In the genomic region with DNA sequence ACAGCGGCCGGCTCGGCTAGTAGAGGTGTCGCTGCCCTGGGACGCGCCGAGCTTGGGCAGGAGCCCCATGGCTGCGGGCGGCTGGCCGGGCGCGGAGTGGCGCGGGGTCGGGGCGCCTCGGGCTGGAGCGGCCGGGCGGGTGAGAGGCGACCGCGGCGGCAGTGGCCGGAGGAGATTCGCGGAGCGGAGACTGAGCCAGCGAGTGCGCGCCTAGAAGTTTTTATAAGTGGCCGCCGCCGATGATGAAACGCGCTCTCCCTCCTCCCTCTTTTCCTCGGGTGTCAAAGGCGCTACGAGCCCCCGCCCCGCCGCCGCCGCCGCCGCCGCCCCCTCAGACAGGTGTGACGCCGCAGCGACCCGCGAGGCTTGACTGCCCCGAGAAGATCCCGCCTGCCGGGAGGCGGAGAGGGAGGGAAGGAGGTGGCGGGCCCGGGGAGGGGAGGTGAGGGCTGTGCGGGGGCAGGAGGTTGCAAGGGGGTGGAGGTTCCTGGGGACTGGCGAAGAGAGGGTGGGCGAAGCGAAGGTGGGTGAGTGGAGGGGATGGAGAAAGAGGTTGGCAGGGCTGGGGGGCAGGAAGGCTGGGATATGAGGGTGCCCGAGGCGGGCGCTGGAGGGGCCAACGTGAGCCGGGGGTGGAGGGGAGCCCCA, we compare ENCODE assay signal across 8 cellular contexts. TPM values are rescaled to one million over a fixed set of nuclear protein-coding genes. Genes with fewer than 3 reads are reported as not detected.
A peak's percentile ranks its signal among the peaks of the same experiment; 100 is the strongest.
DNase-seq lines count a peak whose midpoint lies in the region; ATAC-seq and TF ChIP-seq lines count a peak whose summit lies in the region.

A gene (minus strand): TSS at position 192 of the 648 bp plus-strand sequence. CDS start 123 bp downstream, at position 69.

- H3K27me3 ChIP-seq in neuron (ENCODE audit: insufficient read depth, low read length): peaks cover 51% of the 10 kb centered on the region

- peak; percentile 5 for DNase-seq in stimulated activated CD4-positive, alpha-beta T cell treated with anti-CD3 and anti-CD28 coated beads, Interleukin-2, amount 100 ng/mL, for 4 hours (ENCODE audit: low read depth)
- DNase-seq in stimulated activated CD4-positive, alpha-beta T cell treated with anti-CD3 and anti-CD28 coated beads, Interleukin-4, amount 100 ng/mL, for 24 hours: no peak
- DNase-seq in T1000 (lab: John Stamatoyannopoulos, UW): peak; percentile 8
- DNase-seq in glutamatergic neuron: peak; percentile 63
- DNase-seq in DMS153 treated with DMSO at 0.1 percent for 48 hours (lab: John Stamatoyannopoulos, UW; ENCODE audit: unreplicated experiment): no peak

- H3K36me3 ChIP-seq in neuron (ENCODE audit: insufficient read depth, low read length): no peaks in the 10 kb centered on the region

- peaks cover 2% of the 10 kb centered on the region for H3K4me1 Mint-ChIP-seq in glutamatergic neuron (ENCODE audit: low read depth, unreplicated experiment)

- no peak for ATAC-seq in GM21576 (IDR thresholded peaks at IDR 0.05; ENCODE audit: unreplicated experiment)
- no peak for ATAC-seq in GM18858 (IDR thresholded peaks at IDR 0.05; ENCODE audit: unreplicated experiment)

- peaks cover 7% of the 10 kb centered on the region for H3K4me1 ChIP-seq in neuron (ENCODE audit: insufficient read depth, low read length)

- H3K27me3 Mint-ChIP-seq in glutamatergic neuron (ENCODE audit: unreplicated experiment): peaks cover 13% of the 10 kb centered on the region

- H3K27ac Mint-ChIP-seq in glutamatergic neuron (ENCODE audit: unreplicated experiment): no peak within 1 kb of the TSS

- peak within 1 kb of the TSS; percentile 20 for H3K4me3 ChIP-seq in neuron (ENCODE audit: low read length)

- H3K9me3 ChIP-seq in neuron (ENCODE audit: low read length): peaks cover 4% of the 10 kb centered on the region

- H3K4me3 Mint-ChIP-seq in glutamatergic neuron (ENCODE audit: unreplicated experiment): peak within 1 kb of the TSS; percentile 97

- H3K9me3 Mint-ChIP-seq in glutamatergic neuron (ENCODE audit: unreplicated experiment): peaks cover 3% of the 10 kb centered on the region

- H2AFZ ChIP-seq in neuron (ENCODE audit: low read depth, low read length): peak within 1 kb of the TSS; percentile 77

- no peak for TF ChIP-seq CTCF in glutamatergic neuron (IDR thresholded peaks at IDR 0.05; ENCODE audit: partially characterized antibody, unreplicated experiment)

- peaks cover 8% of the 10 kb centered on the region for H3K36me3 Mint-ChIP-seq in glutamatergic neuron (ENCODE audit: unreplicated experiment)

RNA-seq across cellular contexts. Expression of the gene that starts here (rescaled TPM):
- total RNA-seq in glutamatergic neuron (ENCODE audit: unreplicated experiment): not detected

Comparison
In these comparisons a context has a peak if more than half of its experiments do, and no peak if none do; other contexts are left out.
1. DNase-seq: peak in stimulated activated CD4-positive, alpha-beta T cell treated with anti-CD3 and anti-CD28 coated beads, Interleukin-2, amount 100 ng/mL, for 4 hours (single experiment) and T1000 (single experiment); none in stimulated activated CD4-positive, alpha-beta T cell treated with anti-CD3 and anti-CD28 coated beads, Interleukin-4, amount 100 ng/mL, for 24 hours (single experiment) and DMS153 treated with DMSO at 0.1 percent for 48 hours (single experiment).
2. Peak in DNase-seq in glutamatergic neuron; RNA of the gene not detected or under 1 TPM.